Comparison of ENCODE assay signal across 19 cellular contexts in the genomic region with DNA sequence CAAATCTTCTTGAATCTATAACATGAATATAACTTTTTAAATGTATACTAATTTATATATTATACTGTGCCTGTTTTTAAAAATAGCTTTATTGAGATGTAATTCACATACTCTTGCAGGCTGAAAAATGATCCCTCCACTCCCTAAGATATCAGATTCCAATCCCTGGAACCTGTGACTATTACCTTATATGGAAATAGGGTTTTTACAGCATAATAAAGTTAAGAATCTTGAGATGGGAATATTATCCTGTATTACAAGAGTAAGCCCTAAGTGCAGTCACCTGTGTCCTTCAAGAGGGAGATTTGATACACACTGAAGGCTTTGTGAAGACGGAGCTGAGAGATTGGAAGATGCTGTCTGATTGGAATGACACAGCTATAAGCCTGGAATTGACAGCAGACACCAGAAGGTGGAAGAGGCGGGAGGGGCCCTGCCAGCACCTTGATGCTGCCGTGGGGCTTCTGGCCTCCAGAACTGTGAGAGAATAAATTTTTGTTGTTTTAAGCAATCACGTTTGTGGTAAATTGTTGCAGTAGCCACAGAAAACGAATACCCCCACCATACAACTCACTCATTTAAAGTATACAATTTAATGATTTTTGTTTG.
A peak's percentile ranks its signal among the peaks of the same experiment; 100 is the strongest.
DNase-seq lines count a peak whose midpoint lies in the region; ATAC-seq and TF ChIP-seq lines count a peak whose summit lies in the region.
"Had no signal": no experiment of that assay in that cellular context is flagged by ENCODE, and none has a peak within 500 bp of the region (broad histone marks: within the 10 kb centered on the region; RNA-seq: fewer than 3 reads in every experiment).

No MANE protein-coding gene starts in this region.

- ATAC-seq in GM21360 (IDR thresholded peaks at IDR 0.05; ENCODE audit: unreplicated experiment) = no peak
- no peak for ATAC-seq in GM21423 (IDR thresholded peaks at IDR 0.05; ENCODE audit: unreplicated experiment)
- ATAC-seq in GM21723 (IDR thresholded peaks at IDR 0.05; ENCODE audit: unreplicated experiment) = no peak
- ATAC-seq: A549; activated T-helper 17 cell treated with anti-CD3 and anti-CD28 coated beads, Interleukin-2, amount 50 U/mL, for 72 hours; left cardiac atrium; right cardiac atrium had no signal

- H3K27ac Mint-ChIP-seq in nephron progenitor cell = no peak overlapping the region
- H3K27ac Mint-ChIP-seq: activated naive CD8-positive, alpha-beta T cell; activated T-helper 17 cell treated with anti-CD3 and anti-CD28 coated beads, Interleukin-2, amount 50 U/mL, for 72 hours; memory B cell had no signal

- H3K4me3 Mint-ChIP-seq in nephron progenitor cell = peak overlapping the region; percentile 60
- H3K4me3 Mint-ChIP-seq: memory B cell had no signal

- H3K9me3 Mint-ChIP-seq in nephron progenitor cell = no peaks in the 10 kb centered on the region
- H3K9me3 Mint-ChIP-seq: activated T-helper 17 cell treated with anti-CD3 and anti-CD28 coated beads, Interleukin-2, amount 50 U/mL, for 72 hours; memory B cell had no signal

- peaks cover 40% of the 10 kb centered on the region for H3K4me1 Mint-ChIP-seq in nephron progenitor cell

- DNase-seq in NCI-H2107 treated with DMSO at 0.1 percent for 48 hours (lab: John Stamatoyannopoulos, UW; ENCODE audit: unreplicated experiment) (peak; percentile 57), NCI-H2107 (lab: John Stamatoyannopoulos, UW) (no peak), NCI-H1436 treated with DMSO at 0.1 percent for 48 hours (lab: John Stamatoyannopoulos, UW) (peak; percentile 54), NCI-H748 (lab: John Stamatoyannopoulos, UW; ENCODE audit: unreplicated experiment) (peak; percentile 74), nephron progenitor cell (peak; percentile 17)
- DNase-seq: central memory CD4-positive, alpha-beta T cell; head of caudate nucleus; left cardiac atrium; NCI-H226; right cardiac atrium; T-helper 2 cell; trophoblast cell had no signal

- peaks cover 73% of the 10 kb centered on the region for H3K27me3 Mint-ChIP-seq in nephron progenitor cell (ENCODE audit: low read depth, poor library complexity)

- H3K36me3 Mint-ChIP-seq in nephron progenitor cell (ENCODE audit: low read depth) = no peaks in the 10 kb centered on the region
- H3K36me3 Mint-ChIP-seq: activated naive CD8-positive, alpha-beta T cell had no signal

- no peak for TF ChIP-seq CTCF in nephron progenitor cell (IDR thresholded peaks at IDR 0.05)
